9 cellular contexts compared by ENCODE assay signal in genomic region chr10:11145498-11145855, GRCh38.
DNase-seq lines count a peak whose midpoint lies in the region; ATAC-seq and TF ChIP-seq lines count a peak whose summit lies in the region.
"Had no signal": no experiment of that assay in that cellular context is flagged by ENCODE, and none has a peak within 500 bp of the region (broad histone marks: within the 10 kb centered on the region; RNA-seq: fewer than 3 reads in every experiment).

No MANE protein-coding gene starts in this region.

- peak; percentile 25 for DNase-seq in GM06990 (ENCODE audit: extremely low read depth, insufficient read length)
- peak; percentile 52 for DNase-seq in activated T-helper 1 cell treated with Interleukin-2 at 50 U/mL for 16 hours (ENCODE audit: low read depth)
- no peak for DNase-seq in memory B cell (ENCODE audit: low spot score in 2 of 2)
- DNase-seq in DMS153 (lab: John Stamatoyannopoulos, UW), result no peak
- DNase-seq in DMS114 treated with DMSO at 0.1 percent for 48 hours (lab: John Stamatoyannopoulos, UW; ENCODE audit: unreplicated experiment), result no peak
- no peak for DNase-seq in posterior vena cava (ENCODE audit: low spot score)

- ATAC-seq in GM21717 (IDR thresholded peaks at IDR 0.05; ENCODE audit: unreplicated experiment), result peak; percentile 90
- peak; percentile 83 for ATAC-seq in memory B cell (ENCODE audit: low read depth)
- ATAC-seq: body of pancreas had no signal

- peaks cover 69% of the 10 kb centered on the region for H3K4me1 Mint-ChIP-seq in memory B cell

- peak overlapping the region; percentile 72 for H3K4me3 Mint-ChIP-seq in memory B cell

- intact Hi-C loops in posterior vena cava (cut with DNase I), result no loop called here

- H3K9me3 Mint-ChIP-seq in memory B cell, result no peaks in the 10 kb centered on the region

- H3K9me3 ChIP-seq in KOPT-K1 (ENCODE audit: insufficient read depth, low read length, poor library complexity, severe bottlenecking), result no peaks in the 10 kb centered on the region
- H3K9me3 ChIP-seq: body of pancreas had no signal

- H3K27ac Mint-ChIP-seq in memory B cell, result peak overlapping the region; percentile 90

- 0 out of 2 replicates have a peak overlapping the region, but pooled peaks have one; percentile 17 for H3K4me3 ChIP-seq in GM06990 (replicated peaks; ENCODE audit: low read depth, low read length)
- H3K4me3 ChIP-seq: body of pancreas had no signal

- no peaks in the 10 kb centered on the region for H3K27me3 Mint-ChIP-seq in memory B cell

- H3K27ac ChIP-seq in KOPT-K1 (ENCODE audit: low read depth, low read length, poor library complexity, severe bottlenecking), result peak overlapping the region; percentile 87
- H3K27ac ChIP-seq: body of pancreas had no signal

- no peaks in the 10 kb centered on the region for H3K36me3 ChIP-seq in GM06990 (ENCODE audit: control insufficient read depth, insufficient read depth, low read length)
- no peaks in the 10 kb centered on the region for H3K36me3 ChIP-seq in KOPT-K1 (ENCODE audit: insufficient read depth, low read length)

- no peaks in the 10 kb centered on the region for H3K36me3 Mint-ChIP-seq in memory B cell

- no peaks in the 10 kb centered on the region for H3K27me3 ChIP-seq in GM06990 (replicated peaks; ENCODE audit: control insufficient read depth, insufficient read depth, low read length)

- no peak for TF ChIP-seq CTCF in GM06990 (IDR thresholded peaks at IDR 0.05; ENCODE audit: insufficient read depth, low read length, poor library complexity, severe bottlenecking)

Comparison
In these comparisons a context has a peak if more than half of its experiments do, and no peak if none do; other contexts are left out.
1. DNase-seq: peak in GM06990 (single experiment) and activated T-helper 1 cell treated with Interleukin-2 at 50 U/mL for 16 hours (single experiment); none in memory B cell (0 of 2), DMS153 (single experiment), DMS114 treated with DMSO at 0.1 percent for 48 hours (single experiment) and posterior vena cava (single experiment).